8 cellular contexts compared by ENCODE assay signal in the genomic region with DNA sequence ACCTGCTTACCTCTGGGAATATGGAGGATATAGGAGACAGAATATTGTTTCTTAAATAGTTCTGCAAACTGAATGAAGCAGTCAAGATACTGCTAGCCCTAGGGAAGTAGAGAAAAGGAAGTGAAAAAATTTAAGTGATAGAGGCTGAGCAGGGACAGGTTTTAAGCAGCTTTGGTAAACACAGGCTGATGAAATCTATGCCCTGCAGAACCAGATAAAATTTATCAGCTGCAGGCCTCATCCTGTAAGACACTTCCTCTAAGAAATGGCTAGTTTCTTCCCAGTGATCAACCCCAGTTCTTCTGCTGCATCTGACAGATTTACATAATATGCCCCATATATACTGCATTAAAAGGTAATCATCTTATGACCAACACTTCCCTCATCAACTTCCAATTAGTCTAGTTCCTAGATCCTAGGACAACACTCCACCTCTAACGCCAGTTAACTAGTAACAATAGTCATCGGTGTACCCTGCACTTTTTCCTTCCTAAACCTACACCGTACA. TPM values are rescaled to one million over a fixed set of nuclear protein-coding genes. Genes with fewer than 3 reads are reported as not detected.
DNase-seq lines count a peak whose midpoint lies in the region; ATAC-seq and TF ChIP-seq lines count a peak whose summit lies in the region.

No MANE protein-coding gene starts in this region.

- H3K9me3 ChIP-seq in Caco-2 (no peaks in the 10 kb centered on the region), OCI-LY3 (ENCODE audit: insufficient read depth, low read length) (no peaks in the 10 kb centered on the region), osteoblast (ENCODE audit: low read depth, low read length) (no peaks in the 10 kb centered on the region)

- peaks cover 35% of the 10 kb centered on the region for H3K4me1 Mint-ChIP-seq in Caco-2 (ENCODE audit: low read depth, unreplicated experiment)

- DNase-seq in Caco-2 (no peak), dorsolateral prefrontal cortex (no peak), osteoblast (ENCODE audit: insufficient read length, low spot score, missing footprints) (no peak), NCI-H1048 (lab: John Stamatoyannopoulos, UW) (no peak), RWPE1 (ENCODE audit: low spot score) (no peak), NCI-H526 (lab: John Stamatoyannopoulos, UW) (no peak)

- H3K9ac ChIP-seq in OCI-LY3 (ENCODE audit: low read length), result peak overlapping the region; percentile 74

- no peaks in the 10 kb centered on the region for H3K27me3 ChIP-seq in Caco-2 (replicated peaks; ENCODE audit: control insufficient read depth, insufficient read depth, low read length)
- H3K27me3 ChIP-seq in OCI-LY3 (ENCODE audit: low read depth, low read length), result no peaks in the 10 kb centered on the region
- H3K27me3 ChIP-seq in dorsolateral prefrontal cortex, result no peaks in the 10 kb centered on the region
- H3K27me3 ChIP-seq in osteoblast (ENCODE audit: insufficient read depth, low read length), result no peaks in the 10 kb centered on the region

- POLR2A ChIA-PET in Caco-2 (lab: Charles Lee) (interaction anchor here (0.5 to 1.9 kb wide), 5 partner anchors 9 to 63 kb away, joined by 3 to 19 read pairs (median 4); a partner anchor contains a TSS), RWPE1 (lab: Yijun Ruan, JAX; ENCODE audit: low non-redundant PET) (no interaction called here)

- H3K36me3 Mint-ChIP-seq in Caco-2 (ENCODE audit: insufficient read depth, unreplicated experiment), result peaks cover 50% of the 10 kb centered on the region

- peak overlapping the region; percentile 96 for H3K4me2 ChIP-seq in OCI-LY3 (ENCODE audit: low read length)
- peak overlapping the region; percentile 92 for H3K4me2 ChIP-seq in osteoblast (ENCODE audit: insufficient read depth, low read length)

- CTCF ChIA-PET in Caco-2 (lab: Charles Lee) (interaction anchor here (0.6 to 2.8 kb wide), 5 partner anchors 8 to 510 kb away, joined by 3 to 66 read pairs (median 16); a partner anchor contains a TSS), RWPE1 (lab: Yijun Ruan, JAX) (interaction anchor here (0.7 to 2.7 kb wide), 3 partner anchors 17 to 95 kb away, joined by 3 to 21 read pairs (median 5); a partner anchor contains a TSS)

- H3K27ac ChIP-seq in OCI-LY3 (ENCODE audit: low read length), result peak overlapping the region; percentile 97
- H3K27ac ChIP-seq in dorsolateral prefrontal cortex, result peak overlapping the region; percentile 10 to 93 (median 84)
- peak overlapping the region; percentile 72 for H3K27ac ChIP-seq in osteoblast (ENCODE audit: low read depth, low read length)
- H3K27ac ChIP-seq in RWPE1, result no peak overlapping the region

- H3K79me2 ChIP-seq in OCI-LY3 (ENCODE audit: low read length), result peaks cover 11% of the 10 kb centered on the region
- H3K79me2 ChIP-seq in osteoblast (ENCODE audit: insufficient read depth, low read length), result peaks cover 31% of the 10 kb centered on the region

- no peaks in the 10 kb centered on the region for H3K27me3 Mint-ChIP-seq in Caco-2 (ENCODE audit: insufficient read depth, unreplicated experiment)

- no peak for ATAC-seq in HG03097 (IDR thresholded peaks at IDR 0.05; ENCODE audit: low FRiP score, unreplicated experiment)

- peak overlapping the region; percentile 89 for H3K4me3 Mint-ChIP-seq in Caco-2 (ENCODE audit: unreplicated experiment)

- 0 out of 2 replicates have a peak overlapping the region, but pooled peaks have one; percentile 40 for H3K4me3 ChIP-seq in Caco-2 (ENCODE audit: low read depth, low read length)
- H3K4me3 ChIP-seq in OCI-LY3 (ENCODE audit: low read length), result peak overlapping the region; percentile 77
- H3K4me3 ChIP-seq in dorsolateral prefrontal cortex, result peak overlapping the region in 36 of 59 donors; percentile 11 to 98 (median 88)
- peak overlapping the region; percentile 71 for H3K4me3 ChIP-seq in osteoblast (ENCODE audit: insufficient read depth, low read length)

- H3K9me3 Mint-ChIP-seq in Caco-2 (ENCODE audit: unreplicated experiment), result no peaks in the 10 kb centered on the region

- BruUV-seq in Caco-2 (replicated peaks; lab: Mats Ljungman, UMichigan), result no TSS peak

- peaks cover 4% of the 10 kb centered on the region for H3K36me3 ChIP-seq in Caco-2 (ENCODE audit: control insufficient read depth, insufficient read depth, low read length)
- H3K36me3 ChIP-seq in OCI-LY3 (replicated peaks; ENCODE audit: low read depth, low read length), result peaks cover 17% of the 10 kb centered on the region
- H3K36me3 ChIP-seq in osteoblast (ENCODE audit: insufficient read depth, low read length), result peaks cover 16% of the 10 kb centered on the region

- H3K4me1 ChIP-seq in Caco-2 (peaks cover 29% of the 10 kb centered on the region), OCI-LY3 (ENCODE audit: low read length) (peaks cover 29% of the 10 kb centered on the region), osteoblast (ENCODE audit: insufficient read depth, low read length) (peaks cover 23% of the 10 kb centered on the region)

- H4K20me1 ChIP-seq in OCI-LY3 (ENCODE audit: insufficient read depth, low read length) (no peaks in the 10 kb centered on the region), osteoblast (ENCODE audit: insufficient read depth, low read length) (no peaks in the 10 kb centered on the region)

- no peak for TF ChIP-seq CTCF in Caco-2 (IDR thresholded peaks at IDR 0.05; ENCODE audit: insufficient read depth in 1 of 2, low read depth in 1 of 2, low read length in 1 of 2, severe bottlenecking in 1 of 2, unreplicated experiment in 1 of 2)
- TF ChIP-seq CTCF in OCI-LY3 (IDR thresholded peaks at IDR 0.05; ENCODE audit: low read depth, low read length), result no peak
- no peak for TF ChIP-seq CTCF in dorsolateral prefrontal cortex (IDR thresholded peaks at IDR 0.05 in 54 of 56, conservative IDR thresholded peaks at IDR 0.05 in 2 of 56; ENCODE audit: low read depth in 1 of 56, partially characterized antibody in 56 of 56)
- TF ChIP-seq CTCF in osteoblast (IDR thresholded peaks at IDR 0.05; ENCODE audit: extremely low read depth, low read depth, low read length), result no peak
- no peak for TF ChIP-seq CTCF in RWPE1 (conservative IDR thresholded peaks at IDR 0.05; ENCODE audit: low read depth)

- H2AFZ ChIP-seq in OCI-LY3 (ENCODE audit: low read depth, low read length) (no peak overlapping the region), osteoblast (ENCODE audit: low read length) (no peak overlapping the region)

- H3K27ac Mint-ChIP-seq in Caco-2 (ENCODE audit: unreplicated experiment), result peak overlapping the region; percentile 91

- intact Hi-C loops in Caco-2 (cut with micrococcal nuclease; ENCODE audit: unreplicated experiment) (loop anchor here (1.0 to 2.0 kb wide), 4 partner anchors 62 to 140 kb away; a partner anchor contains a TSS), dorsolateral prefrontal cortex (cut with DNase I) (loop anchor here (2.0 to 10.0 kb wide), 5 partner anchors 32 to 338 kb away; a partner anchor contains a TSS)

RNA-seq across cellular contexts. Expression of a gene that starts 1.3 kb away (rescaled TPM):
- 70.4 and 79.0 TPM in 2 replicates for total RNA-seq in Caco-2 (2022)
- total RNA-seq in dorsolateral prefrontal cortex, result 10 to 100 TPM; 32.5 to 86.2 (median 56.5) TPM
- total RNA-seq in osteoblast, result 239 and 304 TPM in 2 replicates

RNA-seq across cellular contexts. Expression of a gene that starts 8.7 kb away (rescaled TPM):
- total RNA-seq in Caco-2 (2022) (3.5 and 4.4 TPM in 2 replicates), dorsolateral prefrontal cortex (10 to 100 TPM in 25 of 120 experiments, 1 to 10 TPM in 95; 4.3 to 14.7 (median 8.4) TPM), osteoblast (9.0 and 10.6 TPM in 2 replicates)

RNA-seq across cellular contexts. Expression of a gene that starts 10.4 kb away (rescaled TPM):
- total RNA-seq in Caco-2 (2022) (3,009 and 3,051 TPM in 2 replicates), dorsolateral prefrontal cortex (1,000 to 10,000 TPM in 91 of 120 experiments, 100 to 1,000 TPM in 29; 743 to 1,715 (median 1,080) TPM), osteoblast (1,930 and 2,844 TPM in 2 replicates)

RNA-seq across cellular contexts. Expression of a gene that starts 22.4 kb away (rescaled TPM):
- total RNA-seq in Caco-2 (2022), result 178 and 190 TPM in 2 replicates
- total RNA-seq in dorsolateral prefrontal cortex, result 10 to 100 TPM; 40.1 to 80.6 (median 58.7) TPM
- 99.0 and 115 TPM in 2 replicates for total RNA-seq in osteoblast

RNA-seq across cellular contexts. Expression of a gene that starts 25.6 kb away (rescaled TPM):
- total RNA-seq in Caco-2 (2022), result 40.5 and 44.8 TPM in 2 replicates
- total RNA-seq in dorsolateral prefrontal cortex, result 100 to 1,000 TPM in 116 of 120 experiments, 10 to 100 TPM in 4; 75.7 to 236 (median 160) TPM
- total RNA-seq in osteoblast, result 49.8 and 53.9 TPM in 2 replicates
